ENCODE assay signal across 21 cellular contexts in genomic region chr1:15522551-15522950, GRCh38. TPM values are rescaled to one million over a fixed set of nuclear protein-coding genes. Genes with fewer than 3 reads are reported as not detected.
DNase-seq lines count a peak whose midpoint lies in the region; TF ChIP-seq lines count a peak whose summit lies in the region.
"Had no signal": no experiment of that assay in that cellular context is flagged by ENCODE, and none has a peak within 500 bp of the region (broad histone marks: within the 10 kb centered on the region; RNA-seq: fewer than 3 reads in every experiment).

No MANE protein-coding gene starts in this region.

- CTCF ChIA-PET in CD8-positive, alpha-beta memory T cell (lab: Charles Lee) = no interaction called here
- CTCF ChIA-PET in CD4-positive, alpha-beta memory T cell (lab: Charles Lee; ENCODE audit: partially characterized antibody) = interaction anchor here (1.0 kb wide), 1 partner anchor 9 kb away, joined by 3 read pairs; no protein-coding TSS in a partner anchor

- no peak overlapping the region for H3K27ac ChIP-seq in CD8-positive, alpha-beta memory T cell (ENCODE audit: low read depth, low read length)
- no peak overlapping the region for H3K27ac ChIP-seq in CD4-positive, alpha-beta memory T cell (ENCODE audit: low read depth, low read length)
- H3K27ac ChIP-seq: 22Rv1 had no signal

- H3K9me3 Mint-ChIP-seq in CD8-positive, alpha-beta memory T cell = no peaks in the 10 kb centered on the region
- H3K9me3 Mint-ChIP-seq in activated T-helper 1 cell treated with anti-CD3 and anti-CD28 coated beads, Interleukin-12 subunit alpha, Interleukin-12 subunit beta, Interleukin-2, Interleukin-4 antibody, amounts not matched to agents 30 ng/mL and 10 ng/mL and 1 ng/mL, durations not matched to agents 14 hours and 24 hours and 36 hours = no peaks in the 10 kb centered on the region
- H3K9me3 Mint-ChIP-seq in nephron progenitor cell = no peaks in the 10 kb centered on the region
- H3K9me3 Mint-ChIP-seq in CD4-positive, alpha-beta memory T cell = no peaks in the 10 kb centered on the region
- H3K9me3 Mint-ChIP-seq: central memory CD8-positive, alpha-beta T cell; naive B cell; stimulated activated naive B cell treated with anti-CD40 and anti-IgM and Interleukin-4, amounts not matched to agents 10 μg/mL and 1 μg/mL and 100 μg/mL, for 72 hours had no signal

- peak overlapping the region in 4 of 7 donors; percentile 33 to 88 (median 46) for H3K4me3 Mint-ChIP-seq in CD8-positive, alpha-beta memory T cell
- peak overlapping the region; percentile 27 for H3K4me3 Mint-ChIP-seq in activated T-helper 1 cell treated with anti-CD3 and anti-CD28 coated beads, Interleukin-12 subunit alpha, Interleukin-12 subunit beta, Interleukin-2, Interleukin-4 antibody, amounts not matched to agents 30 ng/mL and 10 ng/mL and 1 ng/mL, durations not matched to agents 14 hours and 24 hours and 36 hours
- H3K4me3 Mint-ChIP-seq in nephron progenitor cell = peak overlapping the region; percentile 65
- no peak overlapping the region for H3K4me3 Mint-ChIP-seq in CD4-positive, alpha-beta memory T cell

- POLR2A ChIA-PET in CD8-positive, alpha-beta memory T cell (lab: Charles Lee) = no interaction called here
- POLR2A ChIA-PET in CD4-positive, alpha-beta memory T cell (lab: Charles Lee; ENCODE audit: partially characterized antibody) = no interaction called here

- H3K27me3 Mint-ChIP-seq in CD8-positive, alpha-beta memory T cell = peaks cover 0 to 1% of the 10 kb centered on the region in 2 donors
- H3K27me3 Mint-ChIP-seq in activated T-helper 1 cell treated with anti-CD3 and anti-CD28 coated beads, Interleukin-12 subunit alpha, Interleukin-12 subunit beta, Interleukin-2, Interleukin-4 antibody, amounts not matched to agents 30 ng/mL and 10 ng/mL and 1 ng/mL, durations not matched to agents 14 hours and 24 hours and 36 hours (ENCODE audit: insufficient read depth) = no peaks in the 10 kb centered on the region
- peaks cover 5% of the 10 kb centered on the region for H3K27me3 Mint-ChIP-seq in nephron progenitor cell (ENCODE audit: low read depth, poor library complexity)
- no peaks in the 10 kb centered on the region for H3K27me3 Mint-ChIP-seq in CD4-positive, alpha-beta memory T cell
- H3K27me3 Mint-ChIP-seq: central memory CD8-positive, alpha-beta T cell; naive B cell; stimulated activated naive B cell treated with anti-CD40 and anti-IgM and Interleukin-4, amounts not matched to agents 10 μg/mL and 1 μg/mL and 100 μg/mL, for 72 hours had no signal

- DNase-seq in NCI-H748 (lab: John Stamatoyannopoulos, UW; ENCODE audit: unreplicated experiment) = peak; percentile 2
- DNase-seq in NCI-H748 treated with DMSO at 0.1 percent for 48 hours (lab: John Stamatoyannopoulos, UW) = no peak
- DNase-seq in CD8-positive, alpha-beta memory T cell = no peak
- DNase-seq in activated T-helper 1 cell treated with anti-CD3 and anti-CD28 coated beads, Interleukin-12 subunit alpha, Interleukin-12 subunit beta, Interleukin-2, Interleukin-4 antibody, amounts not matched to agents 30 ng/mL and 10 ng/mL and 1 ng/mL, durations not matched to agents 14 hours and 24 hours and 36 hours (ENCODE audit: low spot score) = no peak
- no peak for DNase-seq in nephron progenitor cell
- no peak for DNase-seq in DMS 273 treated with DMSO at 0.1 percent for 48 hours (lab: John Stamatoyannopoulos, UW)
- DNase-seq in CD4-positive, alpha-beta memory T cell = no peak
- no peak for DNase-seq in central memory CD4-positive, alpha-beta T cell
- DNase-seq: activated CD4-positive, alpha-beta T cell treated with anti-CD3 and anti-CD28 coated beads for 1 hour; activated T-cell treated with anti-CD3 and anti-CD28 coated beads, Interleukin-2, amount 50 U/mL, for 1 hour; esophagus squamous epithelium; HCEC 1CT; naive B cell; NCI-H1436; stimulated activated naive B cell treated with anti-CD40 and anti-IgM and Interleukin-4, amounts not matched to agents 10 μg/mL and 1 μg/mL and 100 μg/mL, for 72 hours had no signal

- intact Hi-C loops in activated T-helper 1 cell treated with anti-CD3 and anti-CD28 coated beads, Interleukin-12 subunit alpha, Interleukin-12 subunit beta, Interleukin-2, Interleukin-4 antibody, amounts not matched to agents 30 ng/mL and 10 ng/mL and 1 ng/mL, durations not matched to agents 14 hours and 24 hours and 36 hours (cut with micrococcal nuclease) = loop anchor here (5.0 to 10.0 kb wide), 2 partner anchors 175 to 1912 kb away; partner anchors contain the start of gene RCC2
- intact Hi-C loops in CD4-positive, alpha-beta memory T cell (cut with micrococcal nuclease) = loop anchor here (10.0 kb wide), 3 partner anchors 452 to 1912 kb away; partner anchors contain the start of genes RCC2, SDHB and ZBTB17

- peaks cover 17% of the 10 kb centered on the region for H3K4me1 ChIP-seq in CD8-positive, alpha-beta memory T cell (ENCODE audit: insufficient read depth, low read length)
- peaks cover 37% of the 10 kb centered on the region for H3K4me1 ChIP-seq in CD4-positive, alpha-beta memory T cell (ENCODE audit: insufficient read depth, low read length)

- peaks cover 37 to 47% (median 42%) of the 10 kb centered on the region in 3 donors for H3K4me1 Mint-ChIP-seq in CD8-positive, alpha-beta memory T cell
- H3K4me1 Mint-ChIP-seq in activated T-helper 1 cell treated with anti-CD3 and anti-CD28 coated beads, Interleukin-12 subunit alpha, Interleukin-12 subunit beta, Interleukin-2, Interleukin-4 antibody, amounts not matched to agents 30 ng/mL and 10 ng/mL and 1 ng/mL, durations not matched to agents 14 hours and 24 hours and 36 hours (ENCODE audit: low read depth) = peaks cover 65% of the 10 kb centered on the region
- peaks cover 65% of the 10 kb centered on the region for H3K4me1 Mint-ChIP-seq in nephron progenitor cell
- H3K4me1 Mint-ChIP-seq in CD4-positive, alpha-beta memory T cell = peaks cover 27 to 58% (median 42%) of the 10 kb centered on the region in 4 donors

- H3K36me3 ChIP-seq in CD8-positive, alpha-beta memory T cell (ENCODE audit: insufficient read depth, low read length) = no peaks in the 10 kb centered on the region
- H3K36me3 ChIP-seq in CD4-positive, alpha-beta memory T cell (ENCODE audit: insufficient read depth, low read length) = no peaks in the 10 kb centered on the region

- peaks cover 0 to 14% (median 4%) of the 10 kb centered on the region in 3 donors for H3K36me3 Mint-ChIP-seq in CD8-positive, alpha-beta memory T cell
- peaks cover 20% of the 10 kb centered on the region for H3K36me3 Mint-ChIP-seq in activated T-helper 1 cell treated with anti-CD3 and anti-CD28 coated beads, Interleukin-12 subunit alpha, Interleukin-12 subunit beta, Interleukin-2, Interleukin-4 antibody, amounts not matched to agents 30 ng/mL and 10 ng/mL and 1 ng/mL, durations not matched to agents 14 hours and 24 hours and 36 hours (ENCODE audit: low read depth)
- peaks cover 16% of the 10 kb centered on the region for H3K36me3 Mint-ChIP-seq in nephron progenitor cell (ENCODE audit: low read depth)
- peaks cover 6 to 8% of the 10 kb centered on the region in 2 donors for H3K36me3 Mint-ChIP-seq in CD4-positive, alpha-beta memory T cell

- peak overlapping the region in 2 of 8 donors; percentile 54 to 97 for H3K27ac Mint-ChIP-seq in CD8-positive, alpha-beta memory T cell
- H3K27ac Mint-ChIP-seq in activated T-helper 1 cell treated with anti-CD3 and anti-CD28 coated beads, Interleukin-12 subunit alpha, Interleukin-12 subunit beta, Interleukin-2, Interleukin-4 antibody, amounts not matched to agents 30 ng/mL and 10 ng/mL and 1 ng/mL, durations not matched to agents 14 hours and 24 hours and 36 hours = no peak overlapping the region
- H3K27ac Mint-ChIP-seq in nephron progenitor cell = no peak overlapping the region
- H3K27ac Mint-ChIP-seq in CD4-positive, alpha-beta memory T cell = peak overlapping the region in 3 of 7 donors; percentile 3 to 86 (median 48)

- H3K4me3 ChIP-seq in CD8-positive, alpha-beta memory T cell (ENCODE audit: low read length) = no peak overlapping the region
- no peak overlapping the region for H3K4me3 ChIP-seq in CD4-positive, alpha-beta memory T cell (ENCODE audit: low read length in 2 of 2)
- H3K4me3 ChIP-seq: lung had no signal

- no peak for TF ChIP-seq CTCF in nephron progenitor cell (IDR thresholded peaks at IDR 0.05)

- H3K27me3 ChIP-seq in CD8-positive, alpha-beta memory T cell (ENCODE audit: insufficient read depth, low read length, poor library complexity, severe bottlenecking) = no peaks in the 10 kb centered on the region
- H3K27me3 ChIP-seq in CD4-positive, alpha-beta memory T cell (ENCODE audit: insufficient read depth, low read length) = no peaks in the 10 kb centered on the region
- H3K27me3 ChIP-seq: esophagus squamous epithelium had no signal

- H3K9me3 ChIP-seq in CD8-positive, alpha-beta memory T cell (ENCODE audit: low read length) = no peaks in the 10 kb centered on the region
- no peaks in the 10 kb centered on the region for H3K9me3 ChIP-seq in CD4-positive, alpha-beta memory T cell (ENCODE audit: control insufficient read depth in 1 of 2, low read length in 2 of 2)
- H3K9me3 ChIP-seq: esophagus squamous epithelium had no signal

RNA-seq across cellular contexts. Expression of gene CASP9, which starts 1.5 kb away (rescaled TPM):
- total RNA-seq in CD8-positive, alpha-beta memory T cell = 1 to 10 TPM; 9.2 to 9.6 TPM
- polyA plus RNA-seq in CD8-positive, alpha-beta memory T cell = 9.8 TPM
- total RNA-seq in activated T-helper 1 cell treated with anti-CD3 and anti-CD28 coated beads, Interleukin-12 subunit alpha, Interleukin-12 subunit beta, Interleukin-2, Interleukin-4 antibody, amounts not matched to agents 30 ng/mL and 10 ng/mL and 1 ng/mL, durations not matched to agents 14 hours and 24 hours and 36 hours = 19.5 and 21.0 TPM in 2 replicates
- 10 to 100 TPM; 11.3 to 11.7 TPM for total RNA-seq in CD4-positive, alpha-beta memory T cell
- polyA plus RNA-seq in CD4-positive, alpha-beta memory T cell = 1 to 10 TPM; 8.3 to 8.6 TPM

RNA-seq across cellular contexts. Expression of gene DNAJC16, which starts 4.1 kb away (rescaled TPM):
- total RNA-seq in CD8-positive, alpha-beta memory T cell = 10 to 100 TPM; 19.4 to 22.0 TPM
- 9.1 TPM for polyA plus RNA-seq in CD8-positive, alpha-beta memory T cell
- 18.8 and 19.8 TPM in 2 replicates for total RNA-seq in activated T-helper 1 cell treated with anti-CD3 and anti-CD28 coated beads, Interleukin-12 subunit alpha, Interleukin-12 subunit beta, Interleukin-2, Interleukin-4 antibody, amounts not matched to agents 30 ng/mL and 10 ng/mL and 1 ng/mL, durations not matched to agents 14 hours and 24 hours and 36 hours
- 10 to 100 TPM; 29.6 to 31.0 TPM for total RNA-seq in CD4-positive, alpha-beta memory T cell
- polyA plus RNA-seq in CD4-positive, alpha-beta memory T cell = 1 to 10 TPM; 5.1 to 8.2 TPM

RNA-seq across cellular contexts. Expression of gene CELA2B, which starts 46.6 kb away (rescaled TPM):
- not detected for total RNA-seq in CD8-positive, alpha-beta memory T cell
- not detected for polyA plus RNA-seq in CD8-positive, alpha-beta memory T cell
- not detected in 2 replicates for total RNA-seq in activated T-helper 1 cell treated with anti-CD3 and anti-CD28 coated beads, Interleukin-12 subunit alpha, Interleukin-12 subunit beta, Interleukin-2, Interleukin-4 antibody, amounts not matched to agents 30 ng/mL and 10 ng/mL and 1 ng/mL, durations not matched to agents 14 hours and 24 hours and 36 hours
- not detected for total RNA-seq in CD4-positive, alpha-beta memory T cell
- polyA plus RNA-seq in CD4-positive, alpha-beta memory T cell = not detected
- total RNA-seq: esophagus squamous epithelium; pulmonary artery endothelial cell; T-helper 2 cell treated with Interferon-gamma antibody and Interleukin-4, amounts not matched to agents 100 ng/mL and 5 ng/mL, for 36 hours; ureter had no signal
- polyA plus RNA-seq: lung had no signal

Comparison
In these comparisons a context has a peak if more than half of its experiments do, and no peak if none do; other contexts are left out.
1. H3K4me3 Mint-ChIP-seq: peak in CD8-positive, alpha-beta memory T cell (4 of 7), activated T-helper 1 cell treated with anti-CD3 and anti-CD28 coated beads, Interleukin-12 subunit alpha, Interleukin-12 subunit beta, Interleukin-2, Interleukin-4 antibody, amounts not matched to agents 30 ng/mL and 10 ng/mL and 1 ng/mL, durations not matched to agents 14 hours and 24 hours and 36 hours (single experiment) and nephron progenitor cell (single experiment); none in CD4-positive, alpha-beta memory T cell (0 of 8).